In genomic region chr17:10616502-10617119, GRCh38 we compare ENCODE assay signal across 8 cellular contexts. TPM values are rescaled to one million over a fixed set of nuclear protein-coding genes. Genes with fewer than 3 reads are reported as not detected.
DNase-seq lines count a peak whose midpoint lies in the region; ATAC-seq and TF ChIP-seq lines count a peak whose summit lies in the region.

No MANE protein-coding gene starts in this region.

- ATAC-seq in GM21528 (IDR thresholded peaks at IDR 0.05; ENCODE audit: low FRiP score, unreplicated experiment) (peak; percentile 49), HG02571 (IDR thresholded peaks at IDR 0.05; ENCODE audit: unreplicated experiment) (no peak)

- no peaks in the 10 kb centered on the region for H3K9me3 ChIP-seq in breast epithelium

- intact Hi-C loops in breast epithelium (cut with DNase I; ENCODE audit: low total_unique reads): loop anchor here (10.0 kb wide), 1 partner anchor 292 kb away; no protein-coding TSS in a partner anchor

- H3K36me3 ChIP-seq in breast epithelium: no peaks in the 10 kb centered on the region

- no peak for TF ChIP-seq POLR2A in breast epithelium (IDR thresholded peaks at IDR 0.05)

- no peaks in the 10 kb centered on the region for H3K4me1 ChIP-seq in breast epithelium

- H3K27me3 ChIP-seq in breast epithelium: no peaks in the 10 kb centered on the region

- peak; percentile 100 for TF ChIP-seq CTCF in WI38 (IDR thresholded peaks at IDR 0.05; ENCODE audit: low read depth, low read length)
- peak; percentile 82 to 95 (median 88) for TF ChIP-seq CTCF in breast epithelium (IDR thresholded peaks at IDR 0.05)

- H3K27ac ChIP-seq in breast epithelium: no peak overlapping the region

- peak; percentile 80 for DNase-seq in CD1c-positive myeloid dendritic cell (ENCODE audit: extremely low spot score)
- peak; percentile 12 for DNase-seq in NCI-H146 treated with DMSO at 0.1 percent for 48 hours (lab: John Stamatoyannopoulos, UW; ENCODE audit: unreplicated experiment)
- DNase-seq in breast epithelium (ENCODE audit: low spot score in 2 of 2): peak; percentile 50 to 72
- DNase-seq in islet precursor cell: peak; percentile 96
- peak; percentile 59 to 67 for DNase-seq in stimulated activated CD4-positive, alpha-beta T cell treated with anti-CD3 and anti-CD28 coated beads, Interleukin-1b, Interleukin-23, amount 100 ng/mL, for 4 hours (ENCODE audit: low read depth in 2 of 2)

- H3K4me3 ChIP-seq in WI38 (ENCODE audit: low read depth, low read length): no peak overlapping the region
- H3K4me3 ChIP-seq in breast epithelium: no peak overlapping the region

RNA-seq across cellular contexts. Expression of gene MYH3, which starts 40.5 kb away (rescaled TPM):
- total RNA-seq in breast epithelium: 1 to 10 TPM in 2 of 3 donors, under 1 TPM in 1; 0.80 to 2.9 (median 2.2) TPM

Comparison
In these comparisons a context has a peak if more than half of its experiments do, and no peak if none do; other contexts are left out.
1. DNase-seq: peak in every context shown above with its lines; median percentile 96 in islet precursor cell; 80 in CD1c-positive myeloid dendritic cell; 63 in stimulated activated CD4-positive, alpha-beta T cell treated with anti-CD3 and anti-CD28 coated beads, Interleukin-1b, Interleukin-23, amount 100 ng/mL, for 4 hours; 61 in breast epithelium; 12 in NCI-H146 treated with DMSO at 0.1 percent for 48 hours.